In the genomic region with DNA sequence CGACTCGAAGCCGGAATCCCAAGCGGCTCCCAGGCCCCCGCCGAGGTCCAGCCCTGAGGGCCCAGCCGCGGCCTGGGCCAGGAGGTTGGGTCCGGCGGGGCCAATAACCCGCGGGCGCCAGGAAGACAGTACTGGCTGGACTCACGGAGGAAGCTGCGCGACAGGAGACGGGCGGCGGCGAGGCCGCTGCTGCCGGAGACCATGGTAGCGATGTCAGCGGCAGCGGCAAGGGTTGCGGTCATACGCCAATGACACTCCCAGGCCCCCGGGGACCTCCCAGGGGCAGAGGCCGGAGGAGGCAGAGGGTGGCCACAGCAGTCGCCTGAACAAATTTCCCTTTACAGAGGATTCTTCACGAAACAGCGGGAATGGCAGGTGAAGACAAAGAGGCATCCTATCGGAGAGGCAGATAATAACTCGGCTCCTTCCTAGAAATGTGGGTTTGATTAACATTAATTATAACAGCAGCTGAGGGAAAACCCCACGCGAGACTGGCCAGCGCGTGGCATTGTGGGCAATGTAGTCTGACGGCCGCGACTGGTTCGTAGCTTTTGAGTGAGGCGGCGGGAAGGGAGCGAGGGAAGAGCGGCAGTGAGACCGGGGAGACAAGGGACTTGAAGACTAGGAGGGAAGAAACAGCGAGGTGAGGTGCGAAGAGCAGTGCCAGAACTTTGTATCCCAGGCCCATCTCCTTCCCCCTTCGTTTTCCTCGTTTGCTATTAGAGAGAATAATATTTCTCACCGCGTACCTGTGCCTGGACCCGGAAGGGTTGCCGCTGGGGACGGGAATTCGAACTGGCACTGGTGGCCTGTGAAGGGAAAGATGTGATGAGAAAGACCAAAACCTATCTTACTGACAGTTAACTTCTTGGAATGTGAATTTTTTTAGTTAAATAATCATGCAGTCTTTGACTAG, we compare ENCODE assay signal across 1 cellular context.
A peak's percentile ranks its signal among the peaks of the same experiment; 100 is the strongest.
TF ChIP-seq lines count a peak whose summit lies in the region.

A gene (minus strand): TSS at position 253 of the 916 bp plus-strand sequence. CDS start 11 bp downstream, at position 242.

TF ChIP-seq in HepG2, 621 proteins besides CTCF, POLR2A, EP300 and RAD21 (continued from another document and continues in another):
- TF ChIP-seq, protein P1, sequence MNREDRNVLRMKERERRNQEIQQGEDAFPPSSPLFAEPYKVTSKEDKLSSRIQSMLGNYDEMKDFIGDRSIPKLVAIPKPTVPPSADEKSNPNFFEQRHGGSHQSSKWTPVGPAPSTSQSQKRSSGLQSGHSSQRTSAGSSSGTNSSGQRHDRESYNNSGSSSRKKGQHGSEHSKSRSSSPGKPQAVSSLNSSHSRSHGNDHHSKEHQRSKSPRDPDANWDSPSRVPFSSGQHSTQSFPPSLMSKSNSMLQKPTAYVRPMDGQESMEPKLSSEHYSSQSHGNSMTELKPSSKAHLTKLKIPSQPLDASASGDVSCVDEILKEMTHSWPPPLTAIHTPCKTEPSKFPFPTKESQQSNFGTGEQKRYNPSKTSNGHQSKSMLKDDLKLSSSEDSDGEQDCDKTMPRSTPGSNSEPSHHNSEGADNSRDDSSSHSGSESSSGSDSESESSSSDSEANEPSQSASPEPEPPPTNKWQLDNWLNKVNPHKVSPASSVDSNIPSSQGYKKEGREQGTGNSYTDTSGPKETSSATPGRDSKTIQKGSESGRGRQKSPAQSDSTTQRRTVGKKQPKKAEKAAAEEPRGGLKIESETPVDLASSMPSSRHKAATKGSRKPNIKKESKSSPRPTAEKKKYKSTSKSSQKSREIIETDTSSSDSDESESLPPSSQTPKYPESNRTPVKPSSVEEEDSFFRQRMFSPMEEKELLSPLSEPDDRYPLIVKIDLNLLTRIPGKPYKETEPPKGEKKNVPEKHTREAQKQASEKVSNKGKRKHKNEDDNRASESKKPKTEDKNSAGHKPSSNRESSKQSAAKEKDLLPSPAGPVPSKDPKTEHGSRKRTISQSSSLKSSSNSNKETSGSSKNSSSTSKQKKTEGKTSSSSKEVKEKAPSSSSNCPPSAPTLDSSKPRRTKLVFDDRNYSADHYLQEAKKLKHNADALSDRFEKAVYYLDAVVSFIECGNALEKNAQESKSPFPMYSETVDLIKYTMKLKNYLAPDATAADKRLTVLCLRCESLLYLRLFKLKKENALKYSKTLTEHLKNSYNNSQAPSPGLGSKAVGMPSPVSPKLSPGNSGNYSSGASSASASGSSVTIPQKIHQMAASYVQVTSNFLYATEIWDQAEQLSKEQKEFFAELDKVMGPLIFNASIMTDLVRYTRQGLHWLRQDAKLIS (CRISPR knock-in tag; IDR thresholded peaks at IDR 0.05): no peak
- TF ChIP-seq, protein P2, sequence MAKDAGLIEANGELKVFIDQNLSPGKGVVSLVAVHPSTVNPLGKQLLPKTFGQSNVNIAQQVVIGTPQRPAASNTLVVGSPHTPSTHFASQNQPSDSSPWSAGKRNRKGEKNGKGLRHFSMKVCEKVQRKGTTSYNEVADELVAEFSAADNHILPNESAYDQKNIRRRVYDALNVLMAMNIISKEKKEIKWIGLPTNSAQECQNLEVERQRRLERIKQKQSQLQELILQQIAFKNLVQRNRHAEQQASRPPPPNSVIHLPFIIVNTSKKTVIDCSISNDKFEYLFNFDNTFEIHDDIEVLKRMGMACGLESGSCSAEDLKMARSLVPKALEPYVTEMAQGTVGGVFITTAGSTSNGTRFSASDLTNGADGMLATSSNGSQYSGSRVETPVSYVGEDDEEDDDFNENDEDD (CRISPR knock-in tag; IDR thresholded peaks at IDR 0.05; ENCODE audit: borderline replicate concordance): peak; percentile 98
- TF ChIP-seq, protein P3, sequence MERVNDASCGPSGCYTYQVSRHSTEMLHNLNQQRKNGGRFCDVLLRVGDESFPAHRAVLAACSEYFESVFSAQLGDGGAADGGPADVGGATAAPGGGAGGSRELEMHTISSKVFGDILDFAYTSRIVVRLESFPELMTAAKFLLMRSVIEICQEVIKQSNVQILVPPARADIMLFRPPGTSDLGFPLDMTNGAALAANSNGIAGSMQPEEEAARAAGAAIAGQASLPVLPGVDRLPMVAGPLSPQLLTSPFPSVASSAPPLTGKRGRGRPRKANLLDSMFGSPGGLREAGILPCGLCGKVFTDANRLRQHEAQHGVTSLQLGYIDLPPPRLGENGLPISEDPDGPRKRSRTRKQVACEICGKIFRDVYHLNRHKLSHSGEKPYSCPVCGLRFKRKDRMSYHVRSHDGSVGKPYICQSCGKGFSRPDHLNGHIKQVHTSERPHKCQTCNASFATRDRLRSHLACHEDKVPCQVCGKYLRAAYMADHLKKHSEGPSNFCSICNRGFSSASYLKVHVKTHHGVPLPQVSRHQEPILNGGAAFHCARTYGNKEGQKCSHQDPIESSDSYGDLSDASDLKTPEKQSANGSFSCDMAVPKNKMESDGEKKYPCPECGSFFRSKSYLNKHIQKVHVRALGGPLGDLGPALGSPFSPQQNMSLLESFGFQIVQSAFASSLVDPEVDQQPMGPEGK (CRISPR knock-in tag; IDR thresholded peaks at IDR 0.05): peak; percentile 76
- TF ChIP-seq JUNB (CRISPR knock-in tag; IDR thresholded peaks at IDR 0.05; ENCODE audit: borderline replicate concordance): no peak
- TF ChIP-seq ZNF782 (CRISPR knock-in tag; IDR thresholded peaks at IDR 0.05; ENCODE audit: borderline replicate concordance): no peak; the same call in 1 of the 2 replicates
- TF ChIP-seq, protein P4, sequence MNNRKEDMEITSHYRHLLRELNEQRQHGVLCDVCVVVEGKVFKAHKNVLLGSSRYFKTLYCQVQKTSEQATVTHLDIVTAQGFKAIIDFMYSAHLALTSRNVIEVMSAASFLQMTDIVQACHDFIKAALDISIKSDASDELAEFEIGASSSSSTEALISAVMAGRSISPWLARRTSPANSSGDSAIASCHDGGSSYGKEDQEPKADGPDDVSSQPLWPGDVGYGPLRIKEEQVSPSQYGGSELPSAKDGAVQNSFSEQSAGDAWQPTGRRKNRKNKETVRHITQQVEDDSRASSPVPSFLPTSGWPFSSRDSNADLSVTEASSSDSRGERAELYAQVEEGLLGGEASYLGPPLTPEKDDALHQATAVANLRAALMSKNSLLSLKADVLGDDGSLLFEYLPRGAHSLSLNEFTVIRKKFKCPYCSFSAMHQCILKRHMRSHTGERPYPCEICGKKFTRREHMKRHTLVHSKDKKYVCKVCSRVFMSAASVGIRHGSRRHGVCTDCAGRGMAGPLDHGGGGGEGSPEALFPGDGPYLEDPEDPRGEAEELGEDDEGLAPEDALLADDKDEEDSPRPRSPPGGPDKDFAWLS (CRISPR knock-in tag; IDR thresholded peaks at IDR 0.05; ENCODE audit: borderline replicate concordance): no peak
- peak; percentile 71; the same call in 1 of the 2 replicates for TF ChIP-seq ZBTB8A (CRISPR knock-in tag; IDR thresholded peaks at IDR 0.05; ENCODE audit: borderline replicate concordance, low read depth)
- no peak for TF ChIP-seq SP5 (CRISPR knock-in tag; IDR thresholded peaks at IDR 0.05; ENCODE audit: borderline replicate concordance, low read depth)
- no peak for TF ChIP-seq TBX3 (IDR thresholded peaks at IDR 0.05; ENCODE audit: borderline replicate concordance)
- TF ChIP-seq ZNF790 (CRISPR knock-in tag; IDR thresholded peaks at IDR 0.05; ENCODE audit: borderline replicate concordance): no peak
- TF ChIP-seq, protein P5, sequence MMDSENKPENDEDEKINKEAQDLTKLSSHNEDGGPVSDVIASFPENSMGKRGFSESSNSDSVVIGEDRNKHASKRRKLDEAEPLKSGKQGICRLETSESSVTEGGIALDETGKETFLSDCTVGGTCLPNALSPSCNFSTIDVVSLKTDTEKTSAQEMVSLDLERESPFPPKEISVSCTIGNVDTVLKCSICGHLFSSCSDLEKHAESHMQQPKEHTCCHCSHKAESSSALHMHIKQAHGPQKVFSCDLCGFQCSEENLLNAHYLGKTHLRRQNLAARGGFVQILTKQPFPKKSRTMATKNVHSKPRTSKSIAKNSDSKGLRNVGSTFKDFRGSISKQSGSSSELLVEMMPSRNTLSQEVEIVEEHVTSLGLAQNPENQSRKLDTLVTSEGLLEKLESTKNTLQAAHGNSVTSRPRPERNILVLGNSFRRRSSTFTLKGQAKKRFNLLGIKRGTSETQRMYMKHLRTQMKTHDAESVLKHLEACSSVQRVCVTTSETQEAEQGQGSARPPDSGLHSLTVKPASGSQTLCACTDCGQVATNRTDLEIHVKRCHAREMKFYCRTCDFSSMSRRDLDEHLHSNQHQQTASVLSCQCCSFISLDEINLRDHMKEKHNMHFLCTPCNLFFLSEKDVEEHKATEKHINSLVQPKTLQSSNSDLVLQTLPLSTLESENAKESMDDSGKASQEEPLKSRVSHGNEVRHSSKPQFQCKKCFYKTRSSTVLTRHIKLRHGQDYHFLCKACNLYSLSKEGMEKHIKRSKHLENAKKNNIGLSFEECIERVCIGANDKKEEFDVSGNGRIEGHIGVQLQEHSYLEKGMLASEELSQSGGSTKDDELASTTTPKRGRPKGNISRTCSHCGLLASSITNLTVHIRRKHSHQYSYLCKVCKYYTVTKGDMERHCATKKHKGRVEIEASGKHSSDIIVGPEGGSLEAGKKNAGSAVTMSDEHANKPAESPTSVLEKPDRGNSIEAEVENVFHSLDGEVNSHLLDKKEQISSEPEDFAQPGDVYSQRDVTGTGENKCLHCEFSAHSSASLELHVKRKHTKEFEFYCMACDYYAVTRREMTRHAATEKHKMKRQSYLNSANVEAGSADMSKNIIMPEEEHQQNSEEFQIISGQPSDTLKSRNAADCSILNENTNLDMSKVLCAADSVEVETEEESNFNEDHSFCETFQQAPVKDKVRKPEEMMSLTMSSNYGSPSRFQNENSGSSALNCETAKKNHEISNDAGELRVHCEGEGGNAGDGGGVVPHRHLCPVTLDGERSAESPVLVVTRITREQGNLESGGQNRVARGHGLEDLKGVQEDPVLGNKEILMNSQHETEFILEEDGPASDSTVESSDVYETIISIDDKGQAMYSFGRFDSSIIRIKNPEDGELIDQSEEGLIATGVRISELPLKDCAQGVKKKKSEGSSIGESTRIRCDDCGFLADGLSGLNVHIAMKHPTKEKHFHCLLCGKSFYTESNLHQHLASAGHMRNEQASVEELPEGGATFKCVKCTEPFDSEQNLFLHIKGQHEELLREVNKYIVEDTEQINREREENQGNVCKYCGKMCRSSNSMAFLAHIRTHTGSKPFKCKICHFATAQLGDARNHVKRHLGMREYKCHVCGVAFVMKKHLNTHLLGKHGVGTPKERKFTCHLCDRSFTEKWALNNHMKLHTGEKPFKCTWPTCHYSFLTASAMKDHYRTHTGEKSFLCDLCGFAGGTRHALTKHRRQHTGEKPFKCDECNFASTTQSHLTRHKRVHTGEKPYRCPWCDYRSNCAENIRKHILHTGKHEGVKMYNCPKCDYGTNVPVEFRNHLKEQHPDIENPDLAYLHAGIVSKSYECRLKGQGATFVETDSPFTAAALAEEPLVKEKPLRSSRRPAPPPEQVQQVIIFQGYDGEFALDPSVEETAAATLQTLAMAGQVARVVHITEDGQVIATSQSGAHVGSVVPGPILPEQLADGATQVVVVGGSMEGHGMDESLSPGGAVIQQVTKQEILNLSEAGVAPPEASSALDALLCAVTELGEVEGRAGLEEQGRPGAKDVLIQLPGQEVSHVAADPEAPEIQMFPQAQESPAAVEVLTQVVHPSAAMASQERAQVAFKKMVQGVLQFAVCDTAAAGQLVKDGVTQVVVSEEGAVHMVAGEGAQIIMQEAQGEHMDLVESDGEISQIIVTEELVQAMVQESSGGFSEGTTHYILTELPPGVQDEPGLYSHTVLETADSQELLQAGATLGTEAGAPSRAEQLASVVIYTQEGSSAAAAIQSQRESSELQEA (CRISPR knock-in tag; IDR thresholded peaks at IDR 0.05; ENCODE audit: not compliant biosample characterization): no peak
- TF ChIP-seq MTF2 (CRISPR knock-in tag; IDR thresholded peaks at IDR 0.05; ENCODE audit: borderline replicate concordance): no peak
- TF ChIP-seq, protein P6, sequence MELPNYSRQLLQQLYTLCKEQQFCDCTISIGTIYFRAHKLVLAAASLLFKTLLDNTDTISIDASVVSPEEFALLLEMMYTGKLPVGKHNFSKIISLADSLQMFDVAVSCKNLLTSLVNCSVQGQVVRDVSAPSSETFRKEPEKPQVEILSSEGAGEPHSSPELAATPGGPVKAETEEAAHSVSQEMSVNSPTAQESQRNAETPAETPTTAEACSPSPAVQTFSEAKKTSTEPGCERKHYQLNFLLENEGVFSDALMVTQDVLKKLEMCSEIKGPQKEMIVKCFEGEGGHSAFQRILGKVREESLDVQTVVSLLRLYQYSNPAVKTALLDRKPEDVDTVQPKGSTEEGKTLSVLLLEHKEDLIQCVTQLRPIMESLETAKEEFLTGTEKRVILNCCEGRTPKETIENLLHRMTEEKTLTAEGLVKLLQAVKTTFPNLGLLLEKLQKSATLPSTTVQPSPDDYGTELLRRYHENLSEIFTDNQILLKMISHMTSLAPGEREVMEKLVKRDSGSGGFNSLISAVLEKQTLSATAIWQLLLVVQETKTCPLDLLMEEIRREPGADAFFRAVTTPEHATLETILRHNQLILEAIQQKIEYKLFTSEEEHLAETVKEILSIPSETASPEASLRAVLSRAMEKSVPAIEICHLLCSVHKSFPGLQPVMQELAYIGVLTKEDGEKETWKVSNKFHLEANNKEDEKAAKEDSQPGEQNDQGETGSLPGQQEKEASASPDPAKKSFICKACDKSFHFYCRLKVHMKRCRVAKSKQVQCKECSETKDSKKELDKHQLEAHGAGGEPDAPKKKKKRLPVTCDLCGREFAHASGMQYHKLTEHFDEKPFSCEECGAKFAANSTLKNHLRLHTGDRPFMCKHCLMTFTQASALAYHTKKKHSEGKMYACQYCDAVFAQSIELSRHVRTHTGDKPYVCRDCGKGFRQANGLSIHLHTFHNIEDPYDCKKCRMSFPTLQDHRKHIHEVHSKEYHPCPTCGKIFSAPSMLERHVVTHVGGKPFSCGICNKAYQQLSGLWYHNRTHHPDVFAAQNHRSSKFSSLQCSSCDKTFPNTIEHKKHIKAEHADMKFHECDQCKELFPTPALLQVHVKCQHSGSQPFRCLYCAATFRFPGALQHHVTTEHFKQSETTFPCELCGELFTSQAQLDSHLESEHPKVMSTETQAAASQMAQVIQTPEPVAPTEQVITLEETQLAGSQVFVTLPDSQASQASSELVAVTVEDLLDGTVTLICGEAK (IDR thresholded peaks at IDR 0.05): no peak
- TF ChIP-seq, protein P6 (CRISPR knock-in tag; IDR thresholded peaks at IDR 0.05): no peak; the same call in 1 of the 2 replicates
